Comparison of ENCODE assay signal across 8 cellular contexts in the genomic region with DNA sequence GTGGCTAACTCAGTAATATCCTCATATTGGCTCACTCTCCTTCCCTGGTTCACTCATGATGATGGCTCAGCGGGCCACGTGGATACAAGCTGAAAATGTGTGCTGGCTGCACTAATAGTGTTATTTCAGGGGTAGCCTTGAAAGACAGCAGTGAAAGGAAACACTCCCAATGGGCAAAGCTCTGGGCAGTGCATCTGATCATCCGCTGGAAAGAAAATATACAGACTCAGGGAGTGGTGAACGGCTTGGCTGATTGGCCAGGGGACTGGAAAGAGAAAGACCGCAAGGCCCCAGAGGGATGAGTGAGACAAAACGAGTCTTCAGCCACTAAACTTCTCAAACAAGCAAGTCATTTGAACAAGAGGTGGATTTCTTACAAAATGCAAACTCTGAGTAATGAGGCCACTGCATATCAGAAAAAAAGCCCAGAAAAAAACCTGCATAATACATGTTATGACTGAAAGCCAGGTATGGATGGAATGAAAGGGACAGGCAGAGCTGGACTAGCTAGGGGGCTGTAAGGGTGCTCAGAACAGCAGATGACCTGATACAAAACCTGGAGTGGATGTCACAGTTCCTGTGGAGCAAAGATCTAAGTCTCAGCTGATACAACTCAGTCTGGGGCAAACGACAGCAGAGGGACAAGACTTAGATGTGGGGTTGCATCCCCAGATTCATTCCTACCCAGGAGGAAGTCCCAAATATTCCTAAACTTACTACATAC. TPM values are rescaled to one million over a fixed set of nuclear protein-coding genes. Genes with fewer than 3 reads are reported as not detected.
DNase-seq lines count a peak whose midpoint lies in the region; ATAC-seq, FAIRE-seq and TF ChIP-seq lines count a peak whose summit lies in the region.

No MANE protein-coding gene starts in this region.

- TF ChIP-seq POLR2A in endothelial cell of umbilical vein (IDR thresholded peaks at IDR 0.05; ENCODE audit: low read depth, low read length) = no peak

- H3K4me1 Mint-ChIP-seq in CD4-positive, CD25-positive, alpha-beta regulatory T cell = peaks cover 19 to 68% (median 42%) of the 10 kb centered on the region in 4 donors
- no peaks in the 10 kb centered on the region for H3K4me1 Mint-ChIP-seq in progenitor cell of endocrine pancreas (ENCODE audit: low read depth)

- FAIRE-seq in endothelial cell of umbilical vein (lab: Jason Lieb, UNC) = no peak
- no peak for FAIRE-seq in D721Med (lab: Jason Lieb, UNC)

- no peak for ATAC-seq in CD4-positive, CD25-positive, alpha-beta regulatory T cell (ENCODE audit: low read depth in 2 of 2)
- ATAC-seq in GM21367 (IDR thresholded peaks at IDR 0.05; ENCODE audit: unreplicated experiment) = peak; percentile 4
- ATAC-seq in HG03442 (IDR thresholded peaks at IDR 0.05; ENCODE audit: unreplicated experiment) = peak; percentile 26

- peaks cover 28% of the 10 kb centered on the region for H3K36me3 Mint-ChIP-seq in CD4-positive, CD25-positive, alpha-beta regulatory T cell
- peaks cover 9% of the 10 kb centered on the region for H3K36me3 Mint-ChIP-seq in progenitor cell of endocrine pancreas (ENCODE audit: insufficient read depth)

- H3K79me2 ChIP-seq in endothelial cell of umbilical vein (ENCODE audit: control insufficient read depth, insufficient read depth, low read length) = peaks cover 2% of the 10 kb centered on the region

- no peak overlapping the region for H3K27ac ChIP-seq in CD4-positive, CD25-positive, alpha-beta regulatory T cell (ENCODE audit: insufficient read depth, low read length, poor library complexity, severe bottlenecking)
- peak overlapping the region; percentile 82 for H3K27ac ChIP-seq in endothelial cell of umbilical vein (ENCODE audit: insufficient read depth, low read depth, low read length)

- H4K20me1 ChIP-seq in endothelial cell of umbilical vein (replicated peaks; ENCODE audit: control insufficient read depth, extremely low read depth, insufficient read depth, low read length) = no peaks in the 10 kb centered on the region

- peak overlapping the region in 2 of 4 donors; percentile 10 to 50 for H3K4me3 Mint-ChIP-seq in CD4-positive, CD25-positive, alpha-beta regulatory T cell
- no peak overlapping the region for H3K4me3 Mint-ChIP-seq in progenitor cell of endocrine pancreas (ENCODE audit: low read depth)

- peak overlapping the region; percentile 30 for H3K9ac ChIP-seq in endothelial cell of umbilical vein (replicated peaks; ENCODE audit: extremely low read depth, insufficient read depth, low read length)

- H3K4me2 ChIP-seq in endothelial cell of umbilical vein (ENCODE audit: insufficient read depth, low read length) = peak overlapping the region; percentile 49

- intact Hi-C loops in endothelial cell of umbilical vein (cut with micrococcal nuclease) = loop anchor here (2.0 kb wide), 1 partner anchor 101 kb away; a partner anchor contains a TSS

- no peaks in the 10 kb centered on the region for H3K27me3 Mint-ChIP-seq in CD4-positive, CD25-positive, alpha-beta regulatory T cell
- H3K27me3 Mint-ChIP-seq in progenitor cell of endocrine pancreas = peaks cover 14% of the 10 kb centered on the region

- H3K27ac Mint-ChIP-seq in CD4-positive, CD25-positive, alpha-beta regulatory T cell = peak overlapping the region; percentile 57 to 86 (median 65)
- H3K27ac Mint-ChIP-seq in progenitor cell of endocrine pancreas = no peak overlapping the region

- peaks cover 22% of the 10 kb centered on the region for H3K4me1 ChIP-seq in CD4-positive, CD25-positive, alpha-beta regulatory T cell (ENCODE audit: control insufficient read depth, insufficient read depth, low read length, poor library complexity, severe bottlenecking)
- peaks cover 44% of the 10 kb centered on the region for H3K4me1 ChIP-seq in endothelial cell of umbilical vein (ENCODE audit: control insufficient read depth, extremely low read depth, insufficient read depth, low read length)

- POLR2A ChIA-PET in endothelial cell of umbilical vein (lab: Charles Lee) = interaction anchor here (0.9 kb wide), 1 partner anchor 55 kb away, joined by 4 read pairs; no protein-coding TSS in a partner anchor

- no peaks in the 10 kb centered on the region for H3K9me3 Mint-ChIP-seq in CD4-positive, CD25-positive, alpha-beta regulatory T cell
- H3K9me3 Mint-ChIP-seq in progenitor cell of endocrine pancreas (ENCODE audit: low read depth) = no peaks in the 10 kb centered on the region

- CTCF ChIA-PET in endothelial cell of umbilical vein (lab: Charles Lee) = interaction anchor here (0.9 to 3.6 kb wide), 19 partner anchors 11 to 292 kb away, joined by 3 to 143 read pairs (median 5); a partner anchor contains a TSS

- peaks cover 21% of the 10 kb centered on the region for H3K36me3 ChIP-seq in CD4-positive, CD25-positive, alpha-beta regulatory T cell (ENCODE audit: control insufficient read depth, insufficient read depth, low read length)
- no peaks in the 10 kb centered on the region for H3K36me3 ChIP-seq in endothelial cell of umbilical vein (ENCODE audit: control insufficient read depth in 2 of 2, extremely low read depth in 1 of 2, insufficient read depth in 2 of 2, low read length in 2 of 2)

- H3K9me3 ChIP-seq in CD4-positive, CD25-positive, alpha-beta regulatory T cell (ENCODE audit: control insufficient read depth in 2 of 2, low read length in 2 of 2) = no peaks in the 10 kb centered on the region
- no peaks in the 10 kb centered on the region for H3K9me3 ChIP-seq in endothelial cell of umbilical vein (replicated peaks; ENCODE audit: control insufficient read depth, insufficient read depth, low read length)

- dilution Hi-C loops in endothelial cell of umbilical vein (cut with MboI; ENCODE audit: extremely low pct_ligation_motif_present, low sequenced_read_pairs) = no loop called here

- H3K4me3 ChIP-seq in CD4-positive, CD25-positive, alpha-beta regulatory T cell (ENCODE audit: low read depth, low read length) = no peak overlapping the region
- peak overlapping the region in 1 of 3 experiments; percentile 7 for H3K4me3 ChIP-seq in endothelial cell of umbilical vein (replicated peaks in 1 of 3; ENCODE audit: insufficient read depth in 1 of 3, low read depth in 1 of 3, low read length in 3 of 3)

- TF ChIP-seq CTCF in endothelial cell of umbilical vein (IDR thresholded peaks at IDR 0.05; ENCODE audit: extremely low read depth in 1 of 2, insufficient read depth in 1 of 2, low read depth in 1 of 2, low read length in 2 of 2) (no peak), D721Med (IDR thresholded peaks at IDR 0.05; ENCODE audit: insufficient read depth, missing control alignments) (no peak), progenitor cell of endocrine pancreas (IDR thresholded peaks at IDR 0.05; ENCODE audit: unreplicated experiment) (no peak)

- BruUV-seq in endothelial cell of umbilical vein (replicated peaks; lab: Mats Ljungman, UMichigan) = no TSS peak

- H2AFZ ChIP-seq in endothelial cell of umbilical vein (ENCODE audit: low read depth, low read length) = no peak overlapping the region

- no peak for DNase-seq in CD4-positive, CD25-positive, alpha-beta regulatory T cell
- DNase-seq in endothelial cell of umbilical vein (ENCODE audit: low read depth, low spot score) = no peak
- no peak for DNase-seq in NCI-H345 treated with DMSO at 0.1 percent for 48 hours (lab: John Stamatoyannopoulos, UW; ENCODE audit: unreplicated experiment)
- DNase-seq in D721Med (ENCODE audit: insufficient read length, low spot score) = no peak
- no peak for DNase-seq in KG1 (lab: John Stamatoyannopoulos, UW)
- DNase-seq in progenitor cell of endocrine pancreas (ENCODE audit: low spot score, unreplicated experiment) = no peak

- H3K27me3 ChIP-seq in CD4-positive, CD25-positive, alpha-beta regulatory T cell (ENCODE audit: control insufficient read depth, insufficient read depth, low read length) = no peaks in the 10 kb centered on the region
- no peaks in the 10 kb centered on the region for H3K27me3 ChIP-seq in endothelial cell of umbilical vein (ENCODE audit: control insufficient read depth in 2 of 2, insufficient read depth in 2 of 2, low read length in 2 of 2)

- no peaks in the 10 kb centered on the region for H3K9me1 ChIP-seq in endothelial cell of umbilical vein (replicated peaks; ENCODE audit: control insufficient read depth, extremely low read depth, insufficient read depth, low read length)

TF ChIP-seq in endothelial cell of umbilical vein, 7 proteins besides CTCF, POLR2A, EP300 and RAD21:
- TF ChIP-seq GATA2 (IDR thresholded peaks at IDR 0.05; ENCODE audit: insufficient read depth, insufficient read length, low read depth, low read length) (no peak), EZH2 (IDR thresholded peaks at IDR 0.05; ENCODE audit: borderline replicate concordance, low read depth, low read length, severe bottlenecking) (no peak), JUN (IDR thresholded peaks at IDR 0.05; ENCODE audit: borderline replicate concordance, insufficient read depth, insufficient read length, low read depth) (no peak)

RNA-seq across cellular contexts. Expression of a gene that starts 33.3 kb away (rescaled TPM):
- 46.1 TPM for total RNA-seq in CD4-positive, CD25-positive, alpha-beta regulatory T cell
- 100 to 1,000 TPM in 1 of 4 donors, 10 to 100 TPM in 3; 65.5 to 102 (median 80.3) TPM for polyA plus RNA-seq in CD4-positive, CD25-positive, alpha-beta regulatory T cell
- total RNA-seq in endothelial cell of umbilical vein (54.0 and 56.3 TPM in 2 replicates), progenitor cell of endocrine pancreas (50.6 and 52.7 TPM in 2 replicates)
- polyA plus RNA-seq in endothelial cell of umbilical vein = 25.9 and 38.0 TPM in 2 replicates
- 29.6 and 31.2 TPM in 2 replicates for polyA plus RNA-seq in endothelial cell of umbilical vein (2011; cell fraction: cytosol; rRNA removed)
- 14.9 and 15.9 TPM in 2 replicates for polyA plus RNA-seq in endothelial cell of umbilical vein (2011; cell fraction: nucleus; rRNA removed)
- 34.1 and 51.5 TPM in 2 replicates for polyA plus RNA-seq in endothelial cell of umbilical vein (2012)
- polyA minus RNA-seq in endothelial cell of umbilical vein = 43.9 and 48.2 TPM in 2 replicates
- 10.8 TPM for polyA minus RNA-seq in endothelial cell of umbilical vein (2011; cell fraction: cytosol; rRNA and poly(A)+ RNA removed)
- 13.6 and 17.4 TPM in 2 replicates for polyA minus RNA-seq in endothelial cell of umbilical vein (2011; cell fraction: nucleus; rRNA and poly(A)+ RNA removed)

Comparison
In these comparisons a context has a peak if more than half of its experiments do, and no peak if none do; other contexts are left out.
1. ATAC-seq: peak in GM21367 (single experiment) and HG03442 (single experiment); none in CD4-positive, CD25-positive, alpha-beta regulatory T cell (0 of 2).